In the genomic region with DNA sequence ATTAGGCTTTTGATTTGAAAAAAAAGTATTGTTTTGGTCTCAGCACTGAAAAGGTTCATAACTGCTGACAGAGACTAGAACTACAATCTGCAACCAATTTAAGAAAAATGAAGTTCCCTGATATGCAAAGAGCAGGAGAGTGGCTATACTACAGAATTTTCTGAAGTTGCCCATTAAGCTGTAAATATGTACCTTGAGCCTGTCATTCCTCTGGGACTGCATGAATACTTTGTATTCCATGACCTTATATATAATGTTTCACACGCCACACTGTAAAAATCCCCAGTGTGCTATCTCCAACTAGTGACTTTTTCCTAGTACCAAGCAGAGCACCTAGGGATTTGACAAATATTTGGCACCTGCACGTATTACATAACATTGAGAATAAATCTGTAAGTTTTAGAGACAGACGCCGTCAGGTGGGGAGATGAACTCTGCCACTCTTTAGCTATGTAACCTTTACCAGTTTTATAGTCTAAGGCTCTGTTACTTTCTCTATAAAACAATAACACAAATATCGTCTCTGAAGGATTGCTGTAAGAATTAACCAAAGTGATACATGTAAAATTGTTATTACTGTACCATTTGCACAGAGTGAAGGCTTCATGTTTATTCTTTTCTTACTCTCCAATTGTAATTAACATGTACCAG, we compare ENCODE assay signal across 23 cellular contexts.
"Had no signal": no experiment of that assay in that cellular context is flagged by ENCODE, and none has a peak within 500 bp of the region (broad histone marks: within the 10 kb centered on the region; RNA-seq: fewer than 3 reads in every experiment).

No MANE protein-coding gene starts in this region.

- H3K9ac ChIP-seq: parathyroid adenoma had no signal

- ATAC-seq: heart right ventricle; left ventricle myocardium superior; natural killer cell treated with Interleukin-12 subunit alpha and Interleukin-12 subunit beta and Interleukin-15 and Interleukin-18, amount 100 ng/mL, for 72 hours; stimulated activated naive B cell treated with anti-CD40 and anti-IgM and Interleukin-4, amounts not matched to agents 10 μg/mL and 1 μg/mL and 100 μg/mL, for 72 hours had no signal

- H3K4me1 ChIP-seq: lower lobe of right lung, parathyroid adenoma, right lobe of liver, suprapubic skin, vagina had no signal

- H3K27ac ChIP-seq: esophagus muscularis mucosa, heart right ventricle, lower lobe of right lung, neutrophil, parathyroid adenoma, right lobe of liver, suprapubic skin, vagina had no signal

- H3K4me3 ChIP-seq: dorsolateral prefrontal cortex, esophagus muscularis mucosa, heart right ventricle, lower lobe of right lung, right lobe of liver, suprapubic skin, vagina had no signal

- H3K9me3 ChIP-seq: esophagus muscularis mucosa, lower lobe of right lung, neutrophil, right lobe of liver, suprapubic skin, vagina had no signal

- DNase-seq: dorsolateral prefrontal cortex; effector CD8-positive, alpha-beta T cell; endodermal cell; foreskin melanocyte; glutamatergic neuron; heart right ventricle; hypothalamus; immature natural killer cell; islet precursor cell; left ventricle myocardium superior; lower lobe of right lung; naive B cell; right lobe of liver; stimulated activated CD4-positive, alpha-beta T cell treated with anti-CD3 and anti-CD28 coated beads, Interleukin-15, amount 100 ng/mL, for 24 hours; stimulated activated CD4-positive, alpha-beta T cell treated with anti-CD3 and anti-CD28 coated beads, Interleukin-2, amount 100 ng/mL, for 48 hours; stimulated activated naive B cell treated with anti-CD40 and anti-IgM and Interleukin-4, amounts not matched to agents 10 μg/mL and 1 μg/mL and 100 μg/mL, for 72 hours had no signal

- H2AFZ ChIP-seq: parathyroid adenoma had no signal

- H3K36me3 ChIP-seq: esophagus muscularis mucosa, heart right ventricle, lower lobe of right lung, neutrophil, right lobe of liver, suprapubic skin, vagina had no signal

- H3K27me3 ChIP-seq: dorsolateral prefrontal cortex, esophagus muscularis mucosa, heart right ventricle, neutrophil, right lobe of liver, suprapubic skin, vagina had no signal

- FAIRE-seq: small intestine had no signal

- H3K79me2 ChIP-seq: parathyroid adenoma had no signal
